In genomic region chr19:1911098-1911497, GRCh38 we compare ENCODE assay signal across 24 cellular contexts. TPM values are rescaled to one million over a fixed set of nuclear protein-coding genes. Genes with fewer than 3 reads are reported as not detected.
A peak's percentile ranks its signal among the peaks of the same experiment; 100 is the strongest.
DNase-seq lines count a peak whose midpoint lies in the region; ATAC-seq and TF ChIP-seq lines count a peak whose summit lies in the region.
"Had no signal": no experiment of that assay in that cellular context is flagged by ENCODE, and none has a peak within 500 bp of the region (broad histone marks: within the 10 kb centered on the region; RNA-seq: fewer than 3 reads in every experiment).

No MANE protein-coding gene starts in this region.

- peak in 1 of 3 donors; percentile 55 for ATAC-seq in natural killer cell
- no peak for ATAC-seq in natural killer cell treated with Interleukin-12 subunit alpha and Interleukin-12 subunit beta and Interleukin-15 and Interleukin-18, amount 100 ng/mL, for 72 hours
- ATAC-seq in central memory CD8-positive, alpha-beta T cell (replicated peaks; ENCODE audit: extremely low read depth, poor library complexity, severe bottlenecking) = no peak
- ATAC-seq: K562 had no signal

- H3K4me3 Mint-ChIP-seq in natural killer cell = no peak overlapping the region
- H3K4me3 Mint-ChIP-seq in natural killer cell treated with Interleukin-12 subunit alpha and Interleukin-12 subunit beta and Interleukin-15 and Interleukin-18, amount 100 ng/mL, for 72 hours = no peak overlapping the region
- H3K4me3 Mint-ChIP-seq in central memory CD8-positive, alpha-beta T cell = no peak overlapping the region
- H3K4me3 Mint-ChIP-seq: CD4-positive, alpha-beta T cell; HFFc6 had no signal

- H3K27ac Mint-ChIP-seq in natural killer cell = peak overlapping the region; percentile 69 to 73
- no peak overlapping the region for H3K27ac Mint-ChIP-seq in natural killer cell treated with Interleukin-12 subunit alpha and Interleukin-12 subunit beta and Interleukin-15 and Interleukin-18, amount 100 ng/mL, for 72 hours
- peak overlapping the region; percentile 65 for H3K27ac Mint-ChIP-seq in central memory CD8-positive, alpha-beta T cell (ENCODE audit: low read depth)
- H3K27ac Mint-ChIP-seq: HFFc6 had no signal

- no peaks in the 10 kb centered on the region for H3K27me3 Mint-ChIP-seq in natural killer cell (ENCODE audit: low read depth in 2 of 2)
- H3K27me3 Mint-ChIP-seq in natural killer cell treated with Interleukin-12 subunit alpha and Interleukin-12 subunit beta and Interleukin-15 and Interleukin-18, amount 100 ng/mL, for 72 hours = no peaks in the 10 kb centered on the region
- no peaks in the 10 kb centered on the region for H3K27me3 Mint-ChIP-seq in central memory CD8-positive, alpha-beta T cell
- H3K27me3 Mint-ChIP-seq: CD4-positive, alpha-beta T cell had no signal

- peak; percentile 29 for DNase-seq in activated CD8-positive, alpha-beta memory T cell treated with anti-CD3 and anti-CD28 coated beads, Interleukin-2, amount 50 U/mL, for 4 hours
- no peak for DNase-seq in activated CD8-positive, alpha-beta memory T cell treated with anti-CD3 and anti-CD28 coated beads, Interleukin-2, amount 50 U/mL, for 48 hours
- no peak for DNase-seq in natural killer cell
- no peak for DNase-seq in natural killer cell treated with Interleukin-12 subunit alpha and Interleukin-12 subunit beta and Interleukin-15 and Interleukin-18, amount 100 ng/mL, for 72 hours (ENCODE audit: low spot score)
- DNase-seq in central memory CD8-positive, alpha-beta T cell (ENCODE audit: low spot score in 2 of 2) = no peak
- DNase-seq in COLO829 (ENCODE audit: low spot score) = no peak
- no peak for DNase-seq in stimulated activated CD4-positive, alpha-beta T cell treated with anti-CD3 and anti-CD28 coated beads, Interleukin-4, amount 100 ng/mL, for 4 hours
- DNase-seq: COR-L47, DMS53, GM23248, HFFc6, Kasumi-1, NCI-H1092 treated with DMSO at 0.1 percent for 48 hours, NCI-H1436, NCI-H187, NCI-H2081 treated with DMSO at 0.1 percent for 48 hours, NCI-H2171, NCI-H226, NCI-H510A, NCI-H69, RPMI8226, SHP77 had no signal

- peaks cover 20 to 27% of the 10 kb centered on the region in 2 donors for H3K4me1 Mint-ChIP-seq in natural killer cell
- H3K4me1 Mint-ChIP-seq in natural killer cell treated with Interleukin-12 subunit alpha and Interleukin-12 subunit beta and Interleukin-15 and Interleukin-18, amount 100 ng/mL, for 72 hours (ENCODE audit: low read depth in 2 of 2) = peaks cover 13 to 16% of the 10 kb centered on the region in 2 donors
- peaks cover 18% of the 10 kb centered on the region for H3K4me1 Mint-ChIP-seq in central memory CD8-positive, alpha-beta T cell

- H3K36me3 Mint-ChIP-seq in natural killer cell = no peaks in the 10 kb centered on the region
- no peaks in the 10 kb centered on the region for H3K36me3 Mint-ChIP-seq in natural killer cell treated with Interleukin-12 subunit alpha and Interleukin-12 subunit beta and Interleukin-15 and Interleukin-18, amount 100 ng/mL, for 72 hours
- peaks cover 6% of the 10 kb centered on the region for H3K36me3 Mint-ChIP-seq in central memory CD8-positive, alpha-beta T cell (ENCODE audit: insufficient read depth)

- intact Hi-C loops in natural killer cell (cut with micrococcal nuclease) = no loop called here

- no peak for TF ChIP-seq CTCF in natural killer cell (IDR thresholded peaks at IDR 0.05)

- H3K9me3 Mint-ChIP-seq in natural killer cell = no peaks in the 10 kb centered on the region
- H3K9me3 Mint-ChIP-seq in natural killer cell treated with Interleukin-12 subunit alpha and Interleukin-12 subunit beta and Interleukin-15 and Interleukin-18, amount 100 ng/mL, for 72 hours = no peaks in the 10 kb centered on the region
- H3K9me3 Mint-ChIP-seq in central memory CD8-positive, alpha-beta T cell = no peaks in the 10 kb centered on the region
- H3K9me3 Mint-ChIP-seq: CD4-positive, alpha-beta T cell; HFFc6 had no signal

RNA-seq across cellular contexts. Expression of gene ADAT3, which starts 5.9 kb away (rescaled TPM):
- total RNA-seq in natural killer cell = 10 to 100 TPM; 13.0 to 20.9 (median 13.1) TPM
- 10 to 100 TPM in 1 of 2 donors, 1 to 10 TPM in 1; 7.5 to 13.3 TPM for total RNA-seq in natural killer cell treated with Interleukin-12 subunit alpha and Interleukin-12 subunit beta and Interleukin-15 and Interleukin-18, amount 100 ng/mL, for 72 hours

RNA-seq across cellular contexts. Expression of gene SCAMP4, which starts 5.9 kb away (rescaled TPM):
- 10 to 100 TPM; 43.1 to 53.7 (median 46.9) TPM for total RNA-seq in natural killer cell
- 10 to 100 TPM; 34.8 to 66.2 TPM for total RNA-seq in natural killer cell treated with Interleukin-12 subunit alpha and Interleukin-12 subunit beta and Interleukin-15 and Interleukin-18, amount 100 ng/mL, for 72 hours

RNA-seq across cellular contexts. Expression of gene ABHD17A, which starts 25.8 kb away (rescaled TPM):
- 100 to 1,000 TPM; 554 to 652 (median 608) TPM for total RNA-seq in natural killer cell
- total RNA-seq in natural killer cell treated with Interleukin-12 subunit alpha and Interleukin-12 subunit beta and Interleukin-15 and Interleukin-18, amount 100 ng/mL, for 72 hours = 100 to 1,000 TPM; 127 to 132 TPM

RNA-seq across cellular contexts. Expression of gene CSNK1G2, which starts 29.9 kb away (rescaled TPM):
- total RNA-seq in natural killer cell = 100 to 1,000 TPM; 138 to 143 (median 139) TPM
- 100 to 1,000 TPM in 1 of 2 donors, 10 to 100 TPM in 1; 57.5 to 103 TPM for total RNA-seq in natural killer cell treated with Interleukin-12 subunit alpha and Interleukin-12 subunit beta and Interleukin-15 and Interleukin-18, amount 100 ng/mL, for 72 hours

RNA-seq across cellular contexts. Expression of gene KLF16, which starts 47.7 kb away (rescaled TPM):
- 10 to 100 TPM; 29.1 to 38.4 (median 34.8) TPM for total RNA-seq in natural killer cell
- total RNA-seq in natural killer cell treated with Interleukin-12 subunit alpha and Interleukin-12 subunit beta and Interleukin-15 and Interleukin-18, amount 100 ng/mL, for 72 hours = 10 to 100 TPM; 18.0 to 49.8 TPM

Comparison
In these comparisons a context has a peak if more than half of its experiments do, and no peak if none do; other contexts are left out.
1. H3K27ac Mint-ChIP-seq: peak in natural killer cell (2 of 2) and central memory CD8-positive, alpha-beta T cell (single experiment); none in natural killer cell treated with Interleukin-12 subunit alpha and Interleukin-12 subunit beta and Interleukin-15 and Interleukin-18, amount 100 ng/mL, for 72 hours (0 of 2).
2. RNA of gene ABHD17A, which starts 25.8 kb away (total RNA-seq): 554 to 652 TPM in natural killer cell; 127 to 132 TPM in natural killer cell treated with Interleukin-12 subunit alpha and Interleukin-12 subunit beta and Interleukin-15 and Interleukin-18, amount 100 ng/mL, for 72 hours; every median in the first group is over 4 times any median in the second.